13 cellular contexts compared by ENCODE assay signal in genomic region chr14:49464885-49465284, GRCh38.
DNase-seq lines count a peak whose midpoint lies in the region; ATAC-seq and TF ChIP-seq lines count a peak whose summit lies in the region.
"Had no signal": no experiment of that assay in that cellular context is flagged by ENCODE, and none has a peak within 500 bp of the region (broad histone marks: within the 10 kb centered on the region; RNA-seq: fewer than 3 reads in every experiment).

No MANE protein-coding gene starts in this region.

- H3K4me1 ChIP-seq in DND-41 (ENCODE audit: insufficient read depth, low read length) = no peaks in the 10 kb centered on the region
- H3K4me1 ChIP-seq: uterus had no signal

- H3K4me3 ChIP-seq in DND-41 (ENCODE audit: low read depth in 1 of 2, low read length in 2 of 2) = no peak overlapping the region
- H3K4me3 ChIP-seq in WERI-Rb-1 (ENCODE audit: low read depth, low read length) = no peak overlapping the region
- no peak overlapping the region for H3K4me3 ChIP-seq in kidney epithelial cell (ENCODE audit: low read depth, low read length)
- H3K4me3 ChIP-seq: uterus had no signal

- peaks cover 2% of the 10 kb centered on the region for H3K27me3 ChIP-seq in DND-41 (ENCODE audit: insufficient read depth, low read length, poor library complexity)
- no peaks in the 10 kb centered on the region for H3K27me3 ChIP-seq in WERI-Rb-1 (ENCODE audit: insufficient read depth, low read depth, severe bottlenecking)
- H3K27me3 ChIP-seq in kidney epithelial cell (ENCODE audit: control insufficient read depth, insufficient read depth, low read length) = no peaks in the 10 kb centered on the region
- H3K27me3 ChIP-seq: uterus had no signal

- no peak overlapping the region for H3K9ac ChIP-seq in DND-41 (ENCODE audit: low read depth, low read length)

- H3K79me2 ChIP-seq in DND-41 (ENCODE audit: insufficient read depth, low read length) = no peaks in the 10 kb centered on the region

- no peaks in the 10 kb centered on the region for H3K36me3 ChIP-seq in DND-41 (ENCODE audit: insufficient read depth, low read length)
- no peaks in the 10 kb centered on the region for H3K36me3 ChIP-seq in WERI-Rb-1
- H3K36me3 ChIP-seq in kidney epithelial cell (ENCODE audit: control insufficient read depth, insufficient read depth, low read length) = no peaks in the 10 kb centered on the region
- H3K36me3 ChIP-seq: uterus had no signal

- H4K20me1 ChIP-seq in DND-41 (ENCODE audit: insufficient read depth, low read length) = no peaks in the 10 kb centered on the region

- H3K4me2 ChIP-seq in DND-41 (ENCODE audit: insufficient read depth, low read length) = no peak overlapping the region

- TF ChIP-seq CTCF in DND-41 (IDR thresholded peaks at IDR 0.05; ENCODE audit: borderline replicate concordance, extremely low read depth, low read length, poor library complexity, severe bottlenecking) (peak; percentile 45), WERI-Rb-1 (IDR thresholded peaks at IDR 0.05; ENCODE audit: low read depth, low read length) (peak; percentile 40; the same call in 1 of the 2 replicates), kidney epithelial cell (IDR thresholded peaks at IDR 0.05; ENCODE audit: insufficient read depth, low read length, poor library complexity, severe bottlenecking) (peak; percentile 36)

- no peak overlapping the region for H2AFZ ChIP-seq in DND-41 (ENCODE audit: low read depth, low read length)

- ATAC-seq in DND-41 (ENCODE audit: insufficient read depth, low read depth) = no peak
- no peak for ATAC-seq in HG03342 (IDR thresholded peaks at IDR 0.05; ENCODE audit: unreplicated experiment)
- ATAC-seq in GM19328 (IDR thresholded peaks at IDR 0.05; ENCODE audit: unreplicated experiment) = no peak
- ATAC-seq: esophagus mucosa; naive thymus-derived CD4-positive, alpha-beta T cell had no signal

- no peaks in the 10 kb centered on the region for H3K9me3 ChIP-seq in DND-41 (ENCODE audit: insufficient read depth, low read length, severe bottlenecking)
- H3K9me3 ChIP-seq in WERI-Rb-1 (ENCODE audit: severe bottlenecking) = no peaks in the 10 kb centered on the region

- H3K27ac ChIP-seq in DND-41 (ENCODE audit: low read length) (no peak overlapping the region), WERI-Rb-1 (no peak overlapping the region)
- H3K27ac ChIP-seq: uterus had no signal

- DNase-seq in DND-41 (no peak), HS-27A (ENCODE audit: low read depth) (peak; percentile 7), WERI-Rb-1 (peak; percentile 14), kidney epithelial cell (ENCODE audit: low read depth) (no peak), OCI-M2 (lab: John Stamatoyannopoulos, UW; ENCODE audit: unreplicated experiment) (no peak), amygdala (lab: John Stamatoyannopoulos, UW) (no peak)
- DNase-seq: naive thymus-derived CD4-positive, alpha-beta T cell; NCI-H2029; stimulated activated CD8-positive, alpha-beta memory T cell treated with anti-CD3 and anti-CD28 coated beads, Interleukin-4, amount 100 ng/mL, for 48 hours; uterus had no signal

Comparison
In these comparisons a context has a peak if more than half of its experiments do, and no peak if none do; other contexts are left out.
1. DNase-seq: peak in HS-27A (single experiment) and WERI-Rb-1 (single experiment); none in DND-41 (single experiment), kidney epithelial cell (single experiment), OCI-M2 (single experiment) and amygdala (0 of 56).
2. Peak in every context shown above with its lines, with median percentiles within 50 percentile points of each other: CTCF ChIP-seq.